In genomic region chr16:89909777-89910716, GRCh38 we compare ENCODE assay signal across 1 cellular context.
TF ChIP-seq lines count a peak whose summit lies in the region.

No MANE protein-coding gene starts in this region.

TF ChIP-seq in PFSK-1, 5 proteins besides CTCF, POLR2A, EP300 and RAD21 (continued from another document):
- TF ChIP-seq, protein P1, sequence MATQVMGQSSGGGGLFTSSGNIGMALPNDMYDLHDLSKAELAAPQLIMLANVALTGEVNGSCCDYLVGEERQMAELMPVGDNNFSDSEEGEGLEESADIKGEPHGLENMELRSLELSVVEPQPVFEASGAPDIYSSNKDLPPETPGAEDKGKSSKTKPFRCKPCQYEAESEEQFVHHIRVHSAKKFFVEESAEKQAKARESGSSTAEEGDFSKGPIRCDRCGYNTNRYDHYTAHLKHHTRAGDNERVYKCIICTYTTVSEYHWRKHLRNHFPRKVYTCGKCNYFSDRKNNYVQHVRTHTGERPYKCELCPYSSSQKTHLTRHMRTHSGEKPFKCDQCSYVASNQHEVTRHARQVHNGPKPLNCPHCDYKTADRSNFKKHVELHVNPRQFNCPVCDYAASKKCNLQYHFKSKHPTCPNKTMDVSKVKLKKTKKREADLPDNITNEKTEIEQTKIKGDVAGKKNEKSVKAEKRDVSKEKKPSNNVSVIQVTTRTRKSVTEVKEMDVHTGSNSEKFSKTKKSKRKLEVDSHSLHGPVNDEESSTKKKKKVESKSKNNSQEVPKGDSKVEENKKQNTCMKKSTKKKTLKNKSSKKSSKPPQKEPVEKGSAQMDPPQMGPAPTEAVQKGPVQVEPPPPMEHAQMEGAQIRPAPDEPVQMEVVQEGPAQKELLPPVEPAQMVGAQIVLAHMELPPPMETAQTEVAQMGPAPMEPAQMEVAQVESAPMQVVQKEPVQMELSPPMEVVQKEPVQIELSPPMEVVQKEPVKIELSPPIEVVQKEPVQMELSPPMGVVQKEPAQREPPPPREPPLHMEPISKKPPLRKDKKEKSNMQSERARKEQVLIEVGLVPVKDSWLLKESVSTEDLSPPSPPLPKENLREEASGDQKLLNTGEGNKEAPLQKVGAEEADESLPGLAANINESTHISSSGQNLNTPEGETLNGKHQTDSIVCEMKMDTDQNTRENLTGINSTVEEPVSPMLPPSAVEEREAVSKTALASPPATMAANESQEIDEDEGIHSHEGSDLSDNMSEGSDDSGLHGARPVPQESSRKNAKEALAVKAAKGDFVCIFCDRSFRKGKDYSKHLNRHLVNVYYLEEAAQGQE (IDR thresholded peaks at IDR 0.05; ENCODE audit: insufficient read depth in 1 of 2, low read depth in 2 of 2, low read length in 2 of 2), result no peak
- TF ChIP-seq TAF1 (IDR thresholded peaks at IDR 0.05; ENCODE audit: borderline replicate concordance, insufficient read depth, low read length) (no peak), SIN3A (IDR thresholded peaks at IDR 0.05; ENCODE audit: borderline replicate concordance, insufficient read depth, low read length) (no peak)
